Comparison of ENCODE assay signal across 8 cellular contexts in the genomic region with DNA sequence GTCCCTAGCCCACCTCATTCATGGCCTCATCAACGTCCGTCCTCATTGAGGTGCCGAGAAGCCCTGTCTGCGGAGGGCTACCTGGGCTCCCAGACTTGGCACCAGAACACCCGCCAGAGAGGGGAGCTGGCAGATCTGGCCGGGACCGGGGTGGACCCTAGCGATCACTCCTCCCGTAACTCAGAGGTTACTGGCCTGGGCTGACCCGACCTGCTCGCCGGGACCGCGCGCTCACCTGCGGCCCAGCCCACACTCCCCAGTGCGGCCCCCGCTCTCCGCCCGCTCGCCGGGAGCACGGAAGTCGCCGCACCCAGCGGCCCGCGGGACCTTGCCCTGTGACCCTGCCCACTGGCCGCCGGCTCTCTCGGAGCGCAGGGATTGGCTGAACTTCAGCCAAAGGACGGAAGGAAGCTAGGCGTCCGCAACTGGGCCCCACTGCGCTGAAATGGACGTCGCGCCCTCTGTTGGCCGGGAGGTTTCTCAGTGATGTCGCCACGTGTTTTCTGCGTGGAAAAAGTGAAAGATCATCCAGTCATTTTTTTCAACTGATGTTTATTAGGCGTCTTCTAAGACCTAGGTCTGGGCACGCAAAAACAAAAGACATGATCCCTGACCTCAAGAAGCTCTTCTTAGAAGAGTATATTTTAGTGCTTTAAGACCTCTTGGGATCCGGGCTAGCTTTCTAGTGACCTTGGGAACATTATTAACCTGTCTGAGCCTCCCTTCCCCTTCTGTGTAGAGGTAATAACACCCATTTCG. TPM values are rescaled to one million over a fixed set of nuclear protein-coding genes. Genes with fewer than 3 reads are reported as not detected.
DNase-seq lines count a peak whose midpoint lies in the region; FAIRE-seq and TF ChIP-seq lines count a peak whose summit lies in the region.

A gene with protein sequence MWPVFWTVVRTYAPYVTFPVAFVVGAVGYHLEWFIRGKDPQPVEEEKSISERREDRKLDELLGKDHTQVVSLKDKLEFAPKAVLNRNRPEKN (minus strand): TSS at position 308 of the 759 bp plus-strand sequence. CDS start 3,772 bp downstream, outside the sequence.

- H3K4me2 ChIP-seq in H1 (ENCODE audit: insufficient read depth in 1 of 2, low read depth in 2 of 2, low read length in 2 of 2) (peak within 1 kb of the TSS; percentile 91 to 94), mesenchymal stem cell (ENCODE audit: low read length, poor library complexity, severe bottlenecking) (peak within 1 kb of the TSS; percentile 84)

- peak within 1 kb of the TSS; percentile 59 for H3K4ac ChIP-seq in H1 (replicated peaks; ENCODE audit: insufficient read length, low read depth, low read length)
- peak within 1 kb of the TSS; percentile 3 to 98 for H3K4ac ChIP-seq in mesenchymal stem cell (ENCODE audit: low read depth in 1 of 2, low read length in 2 of 2)

- H3K4me1 ChIP-seq in H1 (replicated peaks in 1 of 4; ENCODE audit: control insufficient read depth in 3 of 4, insufficient read depth in 4 of 4, low read length in 3 of 4) (peaks cover 0 to 7% (median 0%) of the 10 kb centered on the region in 4 experiments; a peak in 2 of 7 replicates), mesenchymal stem cell (ENCODE audit: control insufficient read depth, insufficient read depth, low read depth, low read length) (peaks cover 5% of the 10 kb centered on the region)

- peaks cover 5% of the 10 kb centered on the region for H3K23me2 ChIP-seq in H1 (ENCODE audit: low read depth, low read length)

- TF ChIP-seq EP300 in H1 (IDR thresholded peaks at IDR 0.05; ENCODE audit: borderline replicate concordance in 1 of 2, low read depth in 2 of 2, low read length in 2 of 2), result 0 out of 3 replicates have a peak, but pooled peaks of 1 of the 2 experiments have one; percentile 43

- TF ChIP-seq CTCF in GM20000 (IDR thresholded peaks at IDR 0.05; ENCODE audit: extremely low read depth, missing control alignments), result peak; percentile 86
- TF ChIP-seq CTCF in H1 (IDR thresholded peaks at IDR 0.05; ENCODE audit: control extremely low read depth in 1 of 3, insufficient read depth in 1 of 3, low read depth in 1 of 3, low read length in 3 of 3), result peak; percentile 74 to 89 (median 79)

- H3K27me3 ChIP-seq in H1 (replicated peaks in 1 of 4; ENCODE audit: control insufficient read depth in 3 of 4, extremely low read depth in 1 of 4, insufficient read depth in 3 of 4, low read length in 3 of 4) (peaks cover 0 to 2% (median 0%) of the 10 kb centered on the region in 4 experiments; a peak in 1 of 7 replicates), mesenchymal stem cell (ENCODE audit: control insufficient read depth in 1 of 2, insufficient read depth in 1 of 2, low read length in 2 of 2) (peaks cover 18 to 26% of the 10 kb centered on the region in 2 experiments)

- H4K91ac ChIP-seq in H1 (replicated peaks; ENCODE audit: insufficient read length, low read length), result peak within 1 kb of the TSS; percentile 41
- H4K91ac ChIP-seq in mesenchymal stem cell (ENCODE audit: low read length), result peak within 1 kb of the TSS; percentile 84

- H4K8ac ChIP-seq in H1 (ENCODE audit: extremely low read depth, insufficient read depth, low read length) (no peak within 1 kb of the TSS), mesenchymal stem cell (ENCODE audit: low read length) (peak within 1 kb of the TSS; percentile 79)

- H3K27ac ChIP-seq in H1 (ENCODE audit: low read depth, low read length) (peak within 1 kb of the TSS; percentile 39; the same call in 1 of the 2 replicates), mesenchymal stem cell (ENCODE audit: low read length, poor library complexity, severe bottlenecking) (no peak within 1 kb of the TSS)

- H3K14ac ChIP-seq in H1 (ENCODE audit: insufficient read length) (no peak within 1 kb of the TSS), mesenchymal stem cell (ENCODE audit: low read length in 2 of 2) (peak within 1 kb of the TSS in 1 of 2 experiments; percentile 82)

- peak within 1 kb of the TSS; percentile 61 to 79 (median 76) for H3K9ac ChIP-seq in H1 (replicated peaks in 1 of 4; ENCODE audit: extremely low read depth in 1 of 4, low read depth in 3 of 4, low read length in 3 of 4)
- peak within 1 kb of the TSS; percentile 98 for H3K9ac ChIP-seq in mesenchymal stem cell (ENCODE audit: low read length)

- H3K23ac ChIP-seq in H1 (ENCODE audit: insufficient read length) (no peak within 1 kb of the TSS), mesenchymal stem cell (ENCODE audit: low read length in 2 of 2) (peak within 1 kb of the TSS in 1 of 2 experiments; percentile 57)

- no peak within 1 kb of the TSS for H3K56ac ChIP-seq in H1 (replicated peaks; ENCODE audit: insufficient read length, low read depth, low read length)

- H2BK120ac ChIP-seq in H1 (replicated peaks; ENCODE audit: low read depth, low read length), result no peak within 1 kb of the TSS
- no peak within 1 kb of the TSS for H2BK120ac ChIP-seq in mesenchymal stem cell (ENCODE audit: low read depth, low read length)

- H3K9me3 ChIP-seq in H1 (ENCODE audit: insufficient read depth in 2 of 2, low read depth in 1 of 2, low read length in 1 of 2) (no peaks in the 10 kb centered on the region), mesenchymal stem cell (ENCODE audit: control insufficient read depth, low read length) (no peaks in the 10 kb centered on the region)

- H4K5ac ChIP-seq in H1 (ENCODE audit: insufficient read length, low read depth, low read length), result peak within 1 kb of the TSS; percentile 8

- H4K20me1 ChIP-seq in H1 (replicated peaks in 1 of 2; ENCODE audit: control insufficient read depth in 1 of 2, insufficient read depth in 2 of 2, low read length in 2 of 2), result no peaks in the 10 kb centered on the region

- peak within 1 kb of the TSS; percentile 8; the same call in 1 of the 2 replicates for H2AFZ ChIP-seq in H1 (ENCODE audit: low read length)
- peak within 1 kb of the TSS; percentile 79 for H2AFZ ChIP-seq in mesenchymal stem cell (ENCODE audit: low read depth, low read length)

- peaks cover 12 to 31% of the 10 kb centered on the region in 2 experiments for H3K79me2 ChIP-seq in H1 (ENCODE audit: control insufficient read depth in 1 of 2, insufficient read depth in 2 of 2, low read length in 2 of 2)

- peak; percentile 96 for DNase-seq in COLO829 (ENCODE audit: low spot score)
- peak; percentile 97 for DNase-seq in GM20000 (ENCODE audit: low spot score)
- peak; percentile 88 for DNase-seq in HT1080 (ENCODE audit: low read depth)
- DNase-seq in NOMO-1 treated with dmso at 0.1 percent for 144 hours (lab: John Stamatoyannopoulos, UW; ENCODE audit: unreplicated experiment), result peak; percentile 91
- peak; percentile 76 to 81 (median 78) for DNase-seq in activated CD8-positive, alpha-beta memory T cell treated with anti-CD3 and anti-CD28 coated beads for 48 hours (ENCODE audit: low read depth in 2 of 3, low spot score in 2 of 3)
- DNase-seq in H1 (ENCODE audit: low read depth in 1 of 2, low spot score in 2 of 2), result peak; percentile 65 to 88
- peak; percentile 94 for DNase-seq in mesenchymal stem cell
- peak; percentile 83 for DNase-seq in stimulated activated CD8-positive, alpha-beta memory T cell treated with anti-CD3 and anti-CD28 coated beads, Interleukin-12 subunit alpha, Interleukin-12 subunit beta, amount 100 ng/mL, for 4 hours (ENCODE audit: low read depth)

- peak; percentile 23 to 36; a peak in 3 of 4 replicates for TF ChIP-seq RAD21 in H1 (IDR thresholded peaks at IDR 0.05 in 1 of 2, conservative IDR thresholded peaks at IDR 0.05 in 1 of 2; ENCODE audit: low read depth in 2 of 2, low read length in 2 of 2)

- H3K4me3 ChIP-seq in H1 (ENCODE audit: extremely low read depth in 1 of 4, insufficient read depth in 2 of 4, low read depth in 3 of 4, low read length in 4 of 4) (peak within 1 kb of the TSS; percentile 75 to 100 (median 94)), mesenchymal stem cell (ENCODE audit: insufficient read depth in 1 of 2, low read depth in 1 of 2, low read length in 2 of 2) (peak within 1 kb of the TSS; percentile 81 to 95)

- CTCF ChIA-PET in H1 (lab: Charles Lee; ENCODE audit: partially characterized antibody), result interaction anchor here (0.6 to 4.0 kb wide), 18 partner anchors 9 to 304 kb away, joined by 3 to 34 read pairs (median 4); a partner anchor contains a TSS

- H3K18ac ChIP-seq in H1 (ENCODE audit: extremely low read depth, low read length) (no peak within 1 kb of the TSS), mesenchymal stem cell (ENCODE audit: low read depth in 1 of 2, low read length in 2 of 2) (peak within 1 kb of the TSS; percentile 46 to 97)

- peak; percentile 70 to 92 for TF ChIP-seq POLR2A in H1 (IDR thresholded peaks at IDR 0.05; ENCODE audit: control extremely low read depth in 1 of 2, low read depth in 2 of 2, low read length in 2 of 2)

- H2BK12ac ChIP-seq in H1 (ENCODE audit: low read depth, low read length) (peak within 1 kb of the TSS; percentile 1; the same call in 1 of the 2 replicates), mesenchymal stem cell (ENCODE audit: low read length in 2 of 2) (peak within 1 kb of the TSS in 1 of 2 experiments; percentile 45)

- peaks cover 4 to 11% (median 10%) of the 10 kb centered on the region in 4 experiments; a peak in 7 of 8 replicates for H3K36me3 ChIP-seq in H1 (ENCODE audit: control insufficient read depth in 2 of 4, insufficient read depth in 4 of 4, low read length in 3 of 4)
- H3K36me3 ChIP-seq in mesenchymal stem cell (ENCODE audit: control insufficient read depth in 1 of 2, insufficient read depth in 2 of 2, low read depth in 1 of 2, low read length in 2 of 2), result peaks cover 10 to 16% of the 10 kb centered on the region in 2 experiments

- FAIRE-seq in H1 (lab: Jason Lieb, UNC), result no peak

- 4% methylated on average over 33 of the region's 47 CpGs; no CpG with 5 or more reads in 1 of the 2 experiments for WGBS in H1 (ENCODE audit: extremely low coverage in 1 of 2, insufficient coverage in 1 of 2, insufficient read length in 1 of 2, insufficient replicate concordance in 2 of 2, low coverage in 1 of 2, low lambda C conversion rate in 2 of 2, missing lambda C conversion rate in 1 of 2), 2 experiments
- 2% methylated on average over 45 of the region's 47 CpGs for WGBS in mesenchymal stem cell

- POLR2A ChIA-PET in H1 (lab: Charles Lee; ENCODE audit: partially characterized antibody), result interaction anchor here (0.6 to 1.4 kb wide), 17 partner anchors 10 to 730 kb away, joined by 3 to 7 read pairs (median 3); a partner anchor contains a TSS

- H2AK5ac ChIP-seq in H1 (ENCODE audit: low read depth, low read length) (no peak within 1 kb of the TSS), mesenchymal stem cell (ENCODE audit: low read length, severe bottlenecking) (no peak within 1 kb of the TSS)

- H3K79me1 ChIP-seq in H1 (ENCODE audit: low read depth, low read length), result peaks cover 7% of the 10 kb centered on the region
- H3K79me1 ChIP-seq in mesenchymal stem cell (replicated peaks; ENCODE audit: low read length, poor library complexity, severe bottlenecking), result peaks cover 7% of the 10 kb centered on the region

- H2BK15ac ChIP-seq in H1 (ENCODE audit: low read length) (peak within 1 kb of the TSS; percentile 95; the same call in 1 of the 2 replicates), mesenchymal stem cell (ENCODE audit: low read depth, poor library complexity, severe bottlenecking) (no peak within 1 kb of the TSS)

- no peak within 1 kb of the TSS for H2BK5ac ChIP-seq in H1 (ENCODE audit: low read depth, low read length)
- H2BK5ac ChIP-seq in mesenchymal stem cell (ENCODE audit: low read depth, low read length, poor library complexity, severe bottlenecking), result no peak within 1 kb of the TSS

- no peak within 1 kb of the TSS for H2BK20ac ChIP-seq in H1 (ENCODE audit: low read length)

RNA-seq across cellular contexts. Expression of the gene that starts here (rescaled TPM):
- 63.2 and 64.2 TPM in 2 replicates for total RNA-seq in HT1080 (2014; rRNA removed; shearing (Covaris generic))
- 24.0 and 34.7 TPM in 2 replicates for polyA plus RNA-seq in HT1080 (2015; cell fraction: cytosol; rRNA removed)
- polyA plus RNA-seq in HT1080 (2015; cell fraction: nucleus; rRNA removed), result 13.7 and 14.6 TPM in 2 replicates
- 40.9 and 42.6 TPM in 2 replicates for total RNA-seq in H1 (2021; fragmentation: NEBNext Ultra II Directional; extraction: Animal tissue kit (Norgen Biotek cat#: 25700))
- 43.8 and 49.2 TPM in 2 replicates for polyA plus RNA-seq in H1 (2011; rRNA removed)
- polyA plus RNA-seq in H1 (2011; cell fraction: cytosol; rRNA removed), result 48.0 TPM
- polyA plus RNA-seq in H1 (2011; cell fraction: nucleus; rRNA removed), result 27.5 TPM
- polyA plus RNA-seq in H1 (2012, experiment 1 of 2), result 27.9 to 49.4 TPM (median 46.8 TPM) in 4 replicates
- polyA plus RNA-seq in H1 (2012, experiment 2 of 2), result 37.8 TPM
- polyA plus RNA-seq in H1 (2013, experiment 1 of 2), result 21.6 TPM
- 22.7 TPM for polyA plus RNA-seq in H1 (2013, experiment 2 of 2)
- 34.3 and 36.4 TPM in 2 replicates for polyA minus RNA-seq in H1 (2011; rRNA and poly(A)+ RNA removed)
- 14.7 TPM for polyA minus RNA-seq in H1 (2011; cell fraction: cytosol; rRNA and poly(A)+ RNA removed)
- polyA minus RNA-seq in H1 (2011; cell fraction: nucleus; rRNA and poly(A)+ RNA removed), result 10.6 TPM
- 24.1 TPM for polyA plus RNA-seq in mesenchymal stem cell (2013, experiment 1 of 2)
- 24.4 TPM for polyA plus RNA-seq in mesenchymal stem cell (2013, experiment 2 of 2)
